In the genomic region with DNA sequence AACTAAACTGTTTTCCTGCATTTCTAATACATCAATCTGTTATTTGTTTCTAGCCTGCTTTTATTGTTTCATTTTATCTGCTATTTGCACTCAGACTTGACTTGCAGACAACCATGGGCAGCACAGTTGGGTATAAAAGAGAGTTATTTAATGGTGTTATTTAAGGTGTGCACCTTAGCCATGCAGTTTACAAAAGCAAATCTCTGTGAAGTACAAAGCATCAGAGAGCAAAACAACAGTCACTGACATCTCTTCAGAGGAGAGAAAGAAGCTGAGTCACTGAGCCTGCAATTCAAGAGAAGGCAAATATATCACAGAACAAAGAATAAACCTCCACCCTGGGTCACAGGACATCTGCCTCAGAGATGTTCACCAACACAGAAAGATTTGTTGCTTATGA, we compare ENCODE assay signal across 27 cellular contexts.
A peak's percentile ranks its signal among the peaks of the same experiment; 100 is the strongest.
DNase-seq lines count a peak whose midpoint lies in the region; ATAC-seq, FAIRE-seq and TF ChIP-seq lines count a peak whose summit lies in the region.
"Had no signal": no experiment of that assay in that cellular context is flagged by ENCODE, and none has a peak within 500 bp of the region (broad histone marks: within the 10 kb centered on the region; RNA-seq: fewer than 3 reads in every experiment).

No MANE protein-coding gene starts in this region.

- H3K27me3 ChIP-seq in Karpas-422 (ENCODE audit: low read length) (no peaks in the 10 kb centered on the region), endodermal cell (ENCODE audit: control insufficient read depth, insufficient read depth, low read length, poor library complexity, severe bottlenecking) (no peaks in the 10 kb centered on the region), HepG2 (ENCODE audit: control insufficient read depth in 1 of 2, insufficient read depth in 2 of 2, low read length in 2 of 2) (no peaks in the 10 kb centered on the region)
- H3K27me3 ChIP-seq: BLaER1 treated with 17β-estradiol and CSF1 and Interleukin-3, amounts not matched to agents 10 nM and 100 nM had no signal

- TF ChIP-seq RAD21 in HepG2 (CRISPR knock-in tag; IDR thresholded peaks at IDR 0.05), result no peak

- TF ChIP-seq EP300 in HepG2 (IDR thresholded peaks at IDR 0.05; ENCODE audit: low read depth in 2 of 2, low read length in 2 of 2) (peak in 1 of 2 experiments; percentile 49; a peak in 2 of 4 replicates), HepG2 (CRISPR knock-in tag; IDR thresholded peaks at IDR 0.05; ENCODE audit: borderline replicate concordance) (no peak)

- ATAC-seq in HepG2, result peak; percentile 76
- ATAC-seq in HG02870 (IDR thresholded peaks at IDR 0.05; ENCODE audit: unreplicated experiment), result no peak
- ATAC-seq in GM19452 (IDR thresholded peaks at IDR 0.05; ENCODE audit: unreplicated experiment), result no peak
- ATAC-seq: A549; CD8-positive, alpha-beta T cell; GM12878 had no signal

- H4K20me1 ChIP-seq in Karpas-422 (ENCODE audit: insufficient read depth, low read depth, low read length), result no peaks in the 10 kb centered on the region
- no peaks in the 10 kb centered on the region for H4K20me1 ChIP-seq in HepG2 (ENCODE audit: insufficient read depth, low read length)
- H4K20me1 ChIP-seq: BLaER1 treated with 17β-estradiol and CSF1 and Interleukin-3, amounts not matched to agents 10 nM and 100 nM had no signal

- no peak for TF ChIP-seq POLR2A in HepG2 (IDR thresholded peaks at IDR 0.05; ENCODE audit: insufficient read depth in 1 of 2, low read depth in 2 of 2, low read length in 2 of 2)

- TF ChIP-seq CTCF in endodermal cell (conservative IDR thresholded peaks at IDR 0.05) (no peak), HepG2 (CRISPR knock-in tag; IDR thresholded peaks at IDR 0.05) (no peak)

- H3K9me3 ChIP-seq in Karpas-422 (ENCODE audit: low read length), result no peaks in the 10 kb centered on the region
- H3K9me3 ChIP-seq in endodermal cell (ENCODE audit: control insufficient read depth, low read length), result peaks cover 27% of the 10 kb centered on the region
- H3K9me3 ChIP-seq in HepG2 (ENCODE audit: low read length), result peaks cover 22% of the 10 kb centered on the region

- no peak overlapping the region for H3K4me3 ChIP-seq in Karpas-422 (ENCODE audit: low read length)
- H3K4me3 ChIP-seq in endodermal cell (ENCODE audit: low read length), result peak overlapping the region; percentile 46
- no peak overlapping the region; a peak in 1 of 6 replicates for H3K4me3 ChIP-seq in HepG2 (replicated peaks in 1 of 3; ENCODE audit: insufficient read depth in 1 of 3, low read depth in 2 of 3, low read length in 3 of 3)
- H3K4me3 ChIP-seq: A549; BLaER1 treated with 17β-estradiol and CSF1 and Interleukin-3, amounts not matched to agents 10 nM and 100 nM; GM12878 had no signal

- H3K4me3 Mint-ChIP-seq in endodermal cell, result no peak overlapping the region
- H3K4me3 Mint-ChIP-seq: B cell; CD4-positive, alpha-beta T cell; CD8-positive, alpha-beta T cell had no signal

- in situ Hi-C loops in HepG2 (cut with HindIII; ENCODE audit: extremely low pct_ligation_motif_present, low pct_unique_long_range_greater_than_20kb), result no loop called here

- H3K27ac Mint-ChIP-seq in endodermal cell, result no peak overlapping the region
- H3K27ac Mint-ChIP-seq: B cell; CD4-positive, alpha-beta T cell; CD8-positive, alpha-beta T cell had no signal

- POLR2A ChIA-PET in HepG2 (lab: Yijun Ruan, JAX), result interaction anchor here (1.0 to 1.5 kb wide), 4 partner anchors 8 to 142 kb away, joined by 3 to 7 read pairs (median 4); no protein-coding TSS in a partner anchor

- DNase-seq in DMS53 (lab: John Stamatoyannopoulos, UW) (peak; percentile 69), Karpas-422 (peak; percentile 9), endodermal cell (no peak), HepG2 (ENCODE audit: low spot score) (peak; percentile 64), NCI-H226 (no peak)
- DNase-seq in activated CD4-positive, CD25-positive, alpha-beta regulatory T cell (lab: John Stamatoyannopoulos, UW), result no peak
- DNase-seq: AML-193; Calu3; CD4-positive, alpha-beta T cell; CD8-positive, alpha-beta T cell; DMS153; DMS79; DND-41; EL; GDM1 had no signal

- peaks cover 1% of the 10 kb centered on the region for H3K4me1 Mint-ChIP-seq in endodermal cell
- H3K4me1 Mint-ChIP-seq: B cell had no signal

- H3K79me2 ChIP-seq in Karpas-422 (ENCODE audit: low read length) (no peaks in the 10 kb centered on the region), HepG2 (ENCODE audit: insufficient read depth, low read length) (no peaks in the 10 kb centered on the region)

- H3K27ac ChIP-seq in Karpas-422 (ENCODE audit: low read length) (no peak overlapping the region), endodermal cell (ENCODE audit: low read depth, low read length) (no peak overlapping the region), HepG2 (ENCODE audit: extremely low read length, insufficient read depth, low read length) (peak overlapping the region; percentile 75)
- H3K27ac ChIP-seq: 22Rv1; A549; BLaER1 treated with 17β-estradiol and CSF1 and Interleukin-3, amounts not matched to agents 10 nM and 100 nM; C4-2B had no signal

- H3K36me3 ChIP-seq in Karpas-422 (ENCODE audit: insufficient read depth, low read length) (no peaks in the 10 kb centered on the region), endodermal cell (ENCODE audit: control insufficient read depth, insufficient read depth, low read length) (no peaks in the 10 kb centered on the region), HepG2 (replicated peaks in 1 of 2; ENCODE audit: control insufficient read depth in 1 of 2, insufficient read depth in 2 of 2, low read length in 2 of 2) (no peaks in the 10 kb centered on the region)
- H3K36me3 ChIP-seq: BLaER1 treated with 17β-estradiol and CSF1 and Interleukin-3, amounts not matched to agents 10 nM and 100 nM had no signal

- CTCF ChIA-PET in HepG2 (lab: Yijun Ruan, JAX; ENCODE audit: low intra/inter-chr PET ratio, low total read pairs), result no interaction called here

- peaks cover 25% of the 10 kb centered on the region for H3K9me3 Mint-ChIP-seq in endodermal cell

- H3K9ac ChIP-seq in Karpas-422 (ENCODE audit: low read length), result no peak overlapping the region
- no peak overlapping the region for H3K9ac ChIP-seq in endodermal cell (ENCODE audit: extremely low read depth, low read length, poor library complexity, severe bottlenecking)
- no peak overlapping the region for H3K9ac ChIP-seq in HepG2 (ENCODE audit: insufficient read depth, low read depth, low read length)
- H3K9ac ChIP-seq: BLaER1 treated with 17β-estradiol and CSF1 and Interleukin-3, amounts not matched to agents 10 nM and 100 nM had no signal

- H3K4me2 ChIP-seq in Karpas-422 (ENCODE audit: low read depth, low read length, poor library complexity, severe bottlenecking) (no peak overlapping the region), HepG2 (ENCODE audit: low read depth, low read length) (peak overlapping the region; percentile 41)
- H3K4me2 ChIP-seq: A549; BLaER1 treated with 17β-estradiol and CSF1 and Interleukin-3, amounts not matched to agents 10 nM and 100 nM had no signal

- H3K36me3 Mint-ChIP-seq in endodermal cell (ENCODE audit: low read depth), result no peaks in the 10 kb centered on the region

- no peak for FAIRE-seq in HepG2 (lab: Jason Lieb, UNC)
- FAIRE-seq: A549, D721Med, GM12878, GM12892, GM18507, GM19239 had no signal

- BruUV-seq in HepG2 (replicated peaks; lab: Mats Ljungman, UMichigan), result no TSS peak

- H3K4me1 ChIP-seq in Karpas-422 (ENCODE audit: low read length), result no peaks in the 10 kb centered on the region
- no peaks in the 10 kb centered on the region for H3K4me1 ChIP-seq in endodermal cell (ENCODE audit: control insufficient read depth, insufficient read depth, low read length)
- peaks cover 67% of the 10 kb centered on the region for H3K4me1 ChIP-seq in HepG2 (ENCODE audit: insufficient read depth, low read length)
- H3K4me1 ChIP-seq: A549; BLaER1 treated with 17β-estradiol and CSF1 and Interleukin-3, amounts not matched to agents 10 nM and 100 nM had no signal

- no peaks in the 10 kb centered on the region for H3K27me3 Mint-ChIP-seq in endodermal cell (ENCODE audit: insufficient read depth)
- H3K27me3 Mint-ChIP-seq: B cell; CD4-positive, alpha-beta T cell had no signal

- intact Hi-C loops in HepG2 (cut with micrococcal nuclease; ENCODE audit: unreplicated experiment), result loop anchor here (1.0 kb wide), 1 partner anchor 17 kb away; no protein-coding TSS in a partner anchor

- H2AFZ ChIP-seq in Karpas-422 (ENCODE audit: low read length) (no peak overlapping the region), HepG2 (ENCODE audit: low read length) (no peak overlapping the region)

- H3K9me2 ChIP-seq in Karpas-422 (replicated peaks; ENCODE audit: insufficient read depth, low read length), result no peaks in the 10 kb centered on the region

TF ChIP-seq in HepG2, 621 proteins besides CTCF, POLR2A, EP300 and RAD21 (continues in another document):
- peak; percentile 100 for TF ChIP-seq ZFP1 (CRISPR knock-in tag; IDR thresholded peaks at IDR 0.05)
- no peak for TF ChIP-seq ISX (CRISPR knock-in tag; conservative IDR thresholded peaks at IDR 0.05)
- no peak for TF ChIP-seq ZNF674 (CRISPR knock-in tag; IDR thresholded peaks at IDR 0.05; ENCODE audit: low read depth)
- peak; percentile 70 for TF ChIP-seq FOSL2 (CRISPR knock-in tag; IDR thresholded peaks at IDR 0.05)
- TF ChIP-seq, protein P1, sequence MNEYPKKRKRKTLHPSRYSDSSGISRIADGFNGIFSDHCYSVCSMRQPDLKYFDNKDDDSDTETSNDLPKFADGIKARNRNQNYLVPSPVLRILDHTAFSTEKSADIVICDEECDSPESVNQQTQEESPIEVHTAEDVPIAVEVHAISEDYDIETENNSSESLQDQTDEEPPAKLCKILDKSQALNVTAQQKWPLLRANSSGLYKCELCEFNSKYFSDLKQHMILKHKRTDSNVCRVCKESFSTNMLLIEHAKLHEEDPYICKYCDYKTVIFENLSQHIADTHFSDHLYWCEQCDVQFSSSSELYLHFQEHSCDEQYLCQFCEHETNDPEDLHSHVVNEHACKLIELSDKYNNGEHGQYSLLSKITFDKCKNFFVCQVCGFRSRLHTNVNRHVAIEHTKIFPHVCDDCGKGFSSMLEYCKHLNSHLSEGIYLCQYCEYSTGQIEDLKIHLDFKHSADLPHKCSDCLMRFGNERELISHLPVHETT (CRISPR knock-in tag; conservative IDR thresholded peaks at IDR 0.05), result 0 out of 2 replicates have a peak, but pooled peaks have one; percentile 26
- TF ChIP-seq SOX13 (IDR thresholded peaks at IDR 0.05), result no peak
- TF ChIP-seq SOX13 (CRISPR knock-in tag; conservative IDR thresholded peaks at IDR 0.05 in 1 of 2, IDR thresholded peaks at IDR 0.05 in 1 of 2), result peak in 1 of 2 experiments; percentile 48; a peak in 1 of 4 replicates
- TF ChIP-seq HNRNPLL (IDR thresholded peaks at IDR 0.05; ENCODE audit: low read depth, low read length, poor library complexity, severe bottlenecking), result no peak

Comparison
In these comparisons a context has a peak if more than half of its experiments do, and no peak if none do; other contexts are left out.
1. DNase-seq: peak in DMS53 (single experiment), Karpas-422 (single experiment) and HepG2 (single experiment); none in endodermal cell (single experiment), activated CD4-positive, CD25-positive, alpha-beta regulatory T cell (0 of 4) and NCI-H226 (single experiment).